23 cellular contexts compared by ENCODE assay signal in genomic region chr14:98928418-98928817, GRCh38.
DNase-seq lines count a peak whose midpoint lies in the region; ATAC-seq and TF ChIP-seq lines count a peak whose summit lies in the region.
"Had no signal": no experiment of that assay in that cellular context is flagged by ENCODE, and none has a peak within 500 bp of the region (broad histone marks: within the 10 kb centered on the region; RNA-seq: fewer than 3 reads in every experiment).

No MANE protein-coding gene starts in this region.

- H3K27ac Mint-ChIP-seq in CD4-positive, CD25-positive, alpha-beta regulatory T cell: peak overlapping the region in 2 of 3 donors; percentile 48 to 83
- H3K27ac Mint-ChIP-seq in CD4-positive, alpha-beta T cell: peak overlapping the region; percentile 73
- no peak overlapping the region for H3K27ac Mint-ChIP-seq in endodermal cell

- peaks cover 47% of the 10 kb centered on the region for H3K4me1 ChIP-seq in CD4-positive, CD25-positive, alpha-beta regulatory T cell (ENCODE audit: control insufficient read depth, insufficient read depth, low read length, poor library complexity, severe bottlenecking)
- no peaks in the 10 kb centered on the region for H3K4me1 ChIP-seq in endodermal cell (ENCODE audit: control insufficient read depth, insufficient read depth, low read length)
- H3K4me1 ChIP-seq: Caco-2, HAP-1, SJCRH30 had no signal

- TF ChIP-seq CTCF in CD4-positive, alpha-beta T cell (IDR thresholded peaks at IDR 0.05): no peak
- TF ChIP-seq CTCF in endodermal cell (conservative IDR thresholded peaks at IDR 0.05): no peak

- H3K9ac ChIP-seq in endodermal cell (ENCODE audit: extremely low read depth, low read length, poor library complexity, severe bottlenecking): no peak overlapping the region

- H3K27me3 Mint-ChIP-seq in CD4-positive, CD25-positive, alpha-beta regulatory T cell: peaks cover 4% of the 10 kb centered on the region
- no peaks in the 10 kb centered on the region for H3K27me3 Mint-ChIP-seq in CD4-positive, alpha-beta T cell
- peaks cover 7% of the 10 kb centered on the region for H3K27me3 Mint-ChIP-seq in endodermal cell (ENCODE audit: insufficient read depth)
- H3K27me3 Mint-ChIP-seq: CD4-positive, alpha-beta memory T cell had no signal

- peaks cover 0 to 5% (median 0%) of the 10 kb centered on the region in 7 donors for H3K9me3 Mint-ChIP-seq in CD4-positive, CD25-positive, alpha-beta regulatory T cell
- no peaks in the 10 kb centered on the region for H3K9me3 Mint-ChIP-seq in CD4-positive, alpha-beta T cell
- H3K9me3 Mint-ChIP-seq in endodermal cell: no peaks in the 10 kb centered on the region
- H3K9me3 Mint-ChIP-seq: CD4-positive, alpha-beta memory T cell had no signal

- H3K27me3 ChIP-seq in CD4-positive, CD25-positive, alpha-beta regulatory T cell (ENCODE audit: control insufficient read depth, insufficient read depth, low read length): no peaks in the 10 kb centered on the region
- no peaks in the 10 kb centered on the region for H3K27me3 ChIP-seq in CD4-positive, alpha-beta T cell (ENCODE audit: control insufficient read depth, insufficient read depth, low read length)
- H3K27me3 ChIP-seq in endodermal cell (ENCODE audit: control insufficient read depth, insufficient read depth, low read length, poor library complexity, severe bottlenecking): peaks cover 4% of the 10 kb centered on the region
- H3K27me3 ChIP-seq: SJCRH30 had no signal

- POLR2A ChIA-PET in CD4-positive, alpha-beta T cell (lab: Charles Lee): interaction anchor here (0.7 to 1.3 kb wide), 6 partner anchors 16 to 950 kb away, joined by 3 to 6 read pairs (median 3); no protein-coding TSS in a partner anchor

- peaks cover 10% of the 10 kb centered on the region for H3K36me3 Mint-ChIP-seq in CD4-positive, CD25-positive, alpha-beta regulatory T cell
- no peaks in the 10 kb centered on the region for H3K36me3 Mint-ChIP-seq in CD4-positive, alpha-beta T cell (ENCODE audit: low read depth)
- no peaks in the 10 kb centered on the region for H3K36me3 Mint-ChIP-seq in endodermal cell (ENCODE audit: low read depth)

- H3K4me3 Mint-ChIP-seq in CD4-positive, CD25-positive, alpha-beta regulatory T cell: no peak overlapping the region
- no peak overlapping the region for H3K4me3 Mint-ChIP-seq in CD4-positive, alpha-beta T cell
- H3K4me3 Mint-ChIP-seq in endodermal cell: no peak overlapping the region

- H3K9me3 ChIP-seq in CD4-positive, CD25-positive, alpha-beta regulatory T cell (ENCODE audit: control insufficient read depth in 2 of 2, low read length in 2 of 2): no peaks in the 10 kb centered on the region
- no peaks in the 10 kb centered on the region for H3K9me3 ChIP-seq in CD4-positive, alpha-beta T cell (ENCODE audit: control insufficient read depth, low read length)
- H3K9me3 ChIP-seq in endodermal cell (ENCODE audit: control insufficient read depth, low read length): no peaks in the 10 kb centered on the region
- H3K9me3 ChIP-seq: Caco-2, HAP-1, SJCRH30 had no signal

- WGBS in endodermal cell (ENCODE audit: insufficient coverage in 1 of 2, insufficient read length in 1 of 2), 2 experiments: 86 to 94% methylated on average over 7 to 8 of the region's 8 CpGs

- CTCF ChIA-PET in CD4-positive, alpha-beta T cell (lab: Charles Lee): no interaction called here

- intact Hi-C loops in CD4-positive, alpha-beta T cell (cut with DNase I, micrococcal nuclease): no loop called here
- intact Hi-C loops in sciatic nerve (cut with DNase I): no loop called here

- H3K4me1 Mint-ChIP-seq in CD4-positive, CD25-positive, alpha-beta regulatory T cell: peaks cover 11 to 78% (median 40%) of the 10 kb centered on the region in 4 donors
- peaks cover 86% of the 10 kb centered on the region for H3K4me1 Mint-ChIP-seq in CD4-positive, alpha-beta T cell (ENCODE audit: low read depth)
- H3K4me1 Mint-ChIP-seq in endodermal cell: no peaks in the 10 kb centered on the region

- H3K4me3 ChIP-seq in CD4-positive, CD25-positive, alpha-beta regulatory T cell (ENCODE audit: low read depth, low read length): no peak overlapping the region
- no peak overlapping the region for H3K4me3 ChIP-seq in endodermal cell (ENCODE audit: low read length)
- H3K4me3 ChIP-seq: GM12878, HAP-1, SJCRH30 had no signal

- DNase-seq in CD4-positive, CD25-positive, alpha-beta regulatory T cell: no peak
- no peak for DNase-seq in CD4-positive, alpha-beta T cell
- DNase-seq in endodermal cell: peak; percentile 62
- DNase-seq in sciatic nerve (ENCODE audit: low spot score): peak; percentile 10
- DNase-seq in NOMO-1 (lab: John Stamatoyannopoulos, UW; ENCODE audit: unreplicated experiment in 2 of 2): no peak
- no peak for DNase-seq in DMS153 treated with DMSO at 0.1 percent for 48 hours (lab: John Stamatoyannopoulos, UW; ENCODE audit: unreplicated experiment)
- DNase-seq: Caco-2; CD4-positive, alpha-beta memory T cell; DMS 273 treated with DMSO at 0.1 percent for 48 hours; DND-41; KBM-7; NCI-H1092 treated with DMSO at 0.1 percent for 48 hours; NCI-H1436 treated with DMSO at 0.1 percent for 48 hours; NCI-H1930; NCI-H2227 treated with DMSO at 0.1 percent for 48 hours; NCI-H510A; NCI-H774; NK-92 treated with Interleukin-12 subunit alpha and Interleukin-12 subunit beta, amount 100 ng/mL, for 24 hours; SJCRH30 had no signal

- no peak overlapping the region for H3K27ac ChIP-seq in CD4-positive, CD25-positive, alpha-beta regulatory T cell (ENCODE audit: insufficient read depth, low read length, poor library complexity, severe bottlenecking)
- no peak overlapping the region for H3K27ac ChIP-seq in CD4-positive, alpha-beta T cell (ENCODE audit: low read depth, low read length)
- no peak overlapping the region for H3K27ac ChIP-seq in endodermal cell (ENCODE audit: low read depth, low read length)
- H3K27ac ChIP-seq: SJCRH30 had no signal

- ATAC-seq in CD4-positive, CD25-positive, alpha-beta regulatory T cell (ENCODE audit: low read depth in 2 of 2): no peak
- ATAC-seq in CD4-positive, alpha-beta T cell (ENCODE audit: poor library complexity): no peak
- ATAC-seq in sciatic nerve: no peak
- no peak for ATAC-seq in activated CD4-positive, CD25-positive, alpha-beta regulatory T cell treated with anti-CD3 and anti-CD28 coated beads, Interleukin-2, amount 50 U/mL, for 24 hours
- ATAC-seq: GM12878, Panc1 had no signal

- no peaks in the 10 kb centered on the region for H3K36me3 ChIP-seq in CD4-positive, CD25-positive, alpha-beta regulatory T cell (ENCODE audit: control insufficient read depth, insufficient read depth, low read length)
- no peaks in the 10 kb centered on the region for H3K36me3 ChIP-seq in endodermal cell (ENCODE audit: control insufficient read depth, insufficient read depth, low read length)
- H3K36me3 ChIP-seq: HAP-1, SJCRH30 had no signal

Comparison
In these comparisons a context has a peak if more than half of its experiments do, and no peak if none do; other contexts are left out.
1. DNase-seq: peak in endodermal cell (single experiment) and sciatic nerve (single experiment); none in CD4-positive, CD25-positive, alpha-beta regulatory T cell (0 of 3), CD4-positive, alpha-beta T cell (0 of 10), NOMO-1 (0 of 2) and DMS153 treated with DMSO at 0.1 percent for 48 hours (single experiment).